Comparison of ENCODE assay signal across 8 cellular contexts in the genomic region with DNA sequence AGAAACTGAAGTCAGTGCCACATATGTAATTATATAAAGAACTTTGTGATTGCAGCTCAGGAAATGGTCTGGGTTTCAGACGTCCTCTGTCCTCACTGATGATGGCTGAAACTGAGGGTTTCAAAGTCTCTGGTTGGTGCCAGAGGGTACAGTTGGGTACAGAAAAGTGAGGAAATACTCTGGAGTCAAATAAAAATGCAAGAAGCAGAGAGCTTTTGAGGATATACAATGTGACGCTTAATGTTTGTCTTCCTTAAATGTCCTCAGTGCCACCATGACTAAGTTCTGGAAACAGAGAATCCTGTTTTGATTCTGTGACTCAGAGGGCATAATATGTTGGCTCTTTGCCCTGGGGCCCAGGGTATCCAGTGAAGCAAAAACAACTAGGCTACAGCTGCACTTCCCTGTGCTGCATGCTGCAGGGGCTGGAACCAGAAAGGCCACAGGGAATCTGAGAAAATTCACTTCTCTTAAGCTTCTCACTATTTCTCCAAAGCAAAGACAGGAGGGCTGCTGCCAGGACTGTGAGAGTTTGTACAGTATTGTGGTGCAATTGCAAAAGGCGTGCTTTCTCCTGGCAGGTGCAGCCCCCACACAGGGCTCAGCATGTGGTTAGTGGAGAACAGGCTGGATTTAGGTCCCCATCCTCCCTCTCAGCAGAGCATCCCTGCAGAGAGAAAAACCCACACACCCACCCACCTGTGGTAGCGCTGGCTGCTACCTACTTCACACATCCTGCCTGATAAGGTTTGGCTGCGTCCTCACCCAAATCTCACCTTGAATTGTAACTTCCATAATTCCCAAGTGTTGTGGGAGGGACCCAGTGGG.
A peak's percentile ranks its signal among the peaks of the same experiment; 100 is the strongest.
DNase-seq lines count a peak whose midpoint lies in the region; ATAC-seq and TF ChIP-seq lines count a peak whose summit lies in the region.

No MANE protein-coding gene starts in this region.

- no peak for TF ChIP-seq CTCF in CD14-positive monocyte (IDR thresholded peaks at IDR 0.05)
- no peak for TF ChIP-seq CTCF in brain microvascular endothelial cell (IDR thresholded peaks at IDR 0.05; ENCODE audit: low read depth, low read length, missing control alignments)
- no peak for TF ChIP-seq CTCF in lung (IDR thresholded peaks at IDR 0.05; ENCODE audit: control extremely low read depth, extremely low read depth)

- in situ Hi-C loops in brain microvascular endothelial cell (cut with HindIII; ENCODE audit: low pct_ligation_motif_present, low sequenced_read_pairs), result no loop called here

- peaks cover 29% of the 10 kb centered on the region for H3K4me1 Mint-ChIP-seq in CD14-positive monocyte

- peaks cover 1 to 5% (median 2%) of the 10 kb centered on the region in 3 donors for H3K27me3 Mint-ChIP-seq in CD14-positive monocyte (ENCODE audit: low read depth in 3 of 3)

- peak overlapping the region in 1 of 2 donors; percentile 69 for H3K4me3 Mint-ChIP-seq in CD14-positive monocyte

- H3K27me3 ChIP-seq in brain microvascular endothelial cell (replicated peaks), result no peaks in the 10 kb centered on the region
- H3K27me3 ChIP-seq in lung (ENCODE audit: control insufficient read depth, insufficient read depth), result no peaks in the 10 kb centered on the region

- no peaks in the 10 kb centered on the region for H3K9me3 ChIP-seq in lung (ENCODE audit: control insufficient read depth in 2 of 2, insufficient read depth in 1 of 2, low read length in 1 of 2)

- H3K9me3 Mint-ChIP-seq in CD14-positive monocyte, result peaks cover 0 to 9% (median 7%) of the 10 kb centered on the region in 7 donors

- WGBS in lung, 2 donors, result 57 to 64% methylated on average over 5 of the region's 5 CpGs

- peak; percentile 66 for ATAC-seq in lung (ENCODE audit: insufficient read depth, low FRiP score)
- no peak for ATAC-seq in HG03571 (IDR thresholded peaks at IDR 0.05; ENCODE audit: unreplicated experiment)
- no peak for ATAC-seq in HG03095 (IDR thresholded peaks at IDR 0.05; ENCODE audit: unreplicated experiment)

- no peaks in the 10 kb centered on the region for H3K36me3 ChIP-seq in brain microvascular endothelial cell (replicated peaks)
- no peaks in the 10 kb centered on the region for H3K36me3 ChIP-seq in lung (ENCODE audit: control insufficient read depth in 2 of 2, insufficient read depth in 2 of 2, low read length in 2 of 2)

- H3K4me1 ChIP-seq in lung (ENCODE audit: control insufficient read depth in 2 of 2, insufficient read depth in 2 of 2, low read length in 2 of 2), result peaks cover 4 to 7% of the 10 kb centered on the region in 2 donors

- peak; percentile 82 for DNase-seq in CD14-positive monocyte (ENCODE audit: low spot score)
- DNase-seq in brain microvascular endothelial cell, result peak; percentile 92
- peak; percentile 50 for DNase-seq in lung (ENCODE audit: low spot score)
- DNase-seq in NCI-H82 (lab: John Stamatoyannopoulos, UW), result no peak
- no peak for DNase-seq in activated CD4-positive, alpha-beta T cell treated with anti-CD3 and anti-CD28 coated beads for 1 hour

- intact Hi-C loops in CD14-positive monocyte (cut with micrococcal nuclease), result no loop called here

- H3K27ac ChIP-seq in brain microvascular endothelial cell (peak overlapping the region; percentile 89), lung (ENCODE audit: low read depth in 1 of 2, low read length in 1 of 2) (peak overlapping the region in 1 of 2 donors; percentile 41)

- TF ChIP-seq EP300 in Ishikawa (IDR thresholded peaks at IDR 0.05; ENCODE audit: borderline replicate concordance), result peak; percentile 73

- TF ChIP-seq RAD21 in Ishikawa (IDR thresholded peaks at IDR 0.05; ENCODE audit: low read depth), result peak; percentile 16; the same call in 1 of the 2 replicates

- H3K36me3 Mint-ChIP-seq in CD14-positive monocyte, result peaks cover 0 to 1% of the 10 kb centered on the region in 2 donors

- H3K27ac Mint-ChIP-seq in CD14-positive monocyte, result peak overlapping the region in 6 of 7 donors; percentile 64 to 99 (median 98)

- peak overlapping the region; percentile 20 for H3K4me3 ChIP-seq in brain microvascular endothelial cell (ENCODE audit: low read depth, low read length)
- no peak overlapping the region for H3K4me3 ChIP-seq in lung

TF ChIP-seq in Ishikawa, 13 proteins besides CTCF, POLR2A, EP300 and RAD21:
- TF ChIP-seq NFIC (IDR thresholded peaks at IDR 0.05) (peak; percentile 94), YY1 (IDR thresholded peaks at IDR 0.05; ENCODE audit: low read depth) (peak; percentile 36; the same call in 1 of the 2 replicates), ZBTB7A (IDR thresholded peaks at IDR 0.05; ENCODE audit: low read depth) (no peak), CREB1 (IDR thresholded peaks at IDR 0.05; ENCODE audit: low read depth) (no peak), FOXM1 (IDR thresholded peaks at IDR 0.05; ENCODE audit: borderline replicate concordance, low read depth) (no peak), CEBPB (IDR thresholded peaks at IDR 0.05) (no peak), EGR1 (IDR thresholded peaks at IDR 0.05) (no peak), TAF1 (IDR thresholded peaks at IDR 0.05; ENCODE audit: low read depth) (no peak), TCF12 (IDR thresholded peaks at IDR 0.05; ENCODE audit: low read depth) (peak; percentile 87), TEAD4 (IDR thresholded peaks at IDR 0.05) (peak; percentile 71)
- TF ChIP-seq, protein P1, sequence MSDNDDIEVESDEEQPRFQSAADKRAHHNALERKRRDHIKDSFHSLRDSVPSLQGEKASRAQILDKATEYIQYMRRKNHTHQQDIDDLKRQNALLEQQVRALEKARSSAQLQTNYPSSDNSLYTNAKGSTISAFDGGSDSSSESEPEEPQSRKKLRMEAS (IDR thresholded peaks at IDR 0.05), result peak; percentile 26; the same call in 1 of the 2 replicates
- TF ChIP-seq, protein P2, sequence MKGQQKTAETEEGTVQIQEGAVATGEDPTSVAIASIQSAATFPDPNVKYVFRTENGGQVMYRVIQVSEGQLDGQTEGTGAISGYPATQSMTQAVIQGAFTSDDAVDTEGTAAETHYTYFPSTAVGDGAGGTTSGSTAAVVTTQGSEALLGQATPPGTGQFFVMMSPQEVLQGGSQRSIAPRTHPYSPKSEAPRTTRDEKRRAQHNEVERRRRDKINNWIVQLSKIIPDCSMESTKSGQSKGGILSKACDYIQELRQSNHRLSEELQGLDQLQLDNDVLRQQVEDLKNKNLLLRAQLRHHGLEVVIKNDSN (IDR thresholded peaks at IDR 0.05), result no peak
- TF ChIP-seq, protein P3, sequence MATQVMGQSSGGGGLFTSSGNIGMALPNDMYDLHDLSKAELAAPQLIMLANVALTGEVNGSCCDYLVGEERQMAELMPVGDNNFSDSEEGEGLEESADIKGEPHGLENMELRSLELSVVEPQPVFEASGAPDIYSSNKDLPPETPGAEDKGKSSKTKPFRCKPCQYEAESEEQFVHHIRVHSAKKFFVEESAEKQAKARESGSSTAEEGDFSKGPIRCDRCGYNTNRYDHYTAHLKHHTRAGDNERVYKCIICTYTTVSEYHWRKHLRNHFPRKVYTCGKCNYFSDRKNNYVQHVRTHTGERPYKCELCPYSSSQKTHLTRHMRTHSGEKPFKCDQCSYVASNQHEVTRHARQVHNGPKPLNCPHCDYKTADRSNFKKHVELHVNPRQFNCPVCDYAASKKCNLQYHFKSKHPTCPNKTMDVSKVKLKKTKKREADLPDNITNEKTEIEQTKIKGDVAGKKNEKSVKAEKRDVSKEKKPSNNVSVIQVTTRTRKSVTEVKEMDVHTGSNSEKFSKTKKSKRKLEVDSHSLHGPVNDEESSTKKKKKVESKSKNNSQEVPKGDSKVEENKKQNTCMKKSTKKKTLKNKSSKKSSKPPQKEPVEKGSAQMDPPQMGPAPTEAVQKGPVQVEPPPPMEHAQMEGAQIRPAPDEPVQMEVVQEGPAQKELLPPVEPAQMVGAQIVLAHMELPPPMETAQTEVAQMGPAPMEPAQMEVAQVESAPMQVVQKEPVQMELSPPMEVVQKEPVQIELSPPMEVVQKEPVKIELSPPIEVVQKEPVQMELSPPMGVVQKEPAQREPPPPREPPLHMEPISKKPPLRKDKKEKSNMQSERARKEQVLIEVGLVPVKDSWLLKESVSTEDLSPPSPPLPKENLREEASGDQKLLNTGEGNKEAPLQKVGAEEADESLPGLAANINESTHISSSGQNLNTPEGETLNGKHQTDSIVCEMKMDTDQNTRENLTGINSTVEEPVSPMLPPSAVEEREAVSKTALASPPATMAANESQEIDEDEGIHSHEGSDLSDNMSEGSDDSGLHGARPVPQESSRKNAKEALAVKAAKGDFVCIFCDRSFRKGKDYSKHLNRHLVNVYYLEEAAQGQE (IDR thresholded peaks at IDR 0.05; ENCODE audit: low read depth), result no peak

Comparison
In these comparisons a context has a peak if more than half of its experiments do, and no peak if none do; other contexts are left out.
1. DNase-seq: peak in CD14-positive monocyte (single experiment), brain microvascular endothelial cell (single experiment) and lung (single experiment); none in NCI-H82 (single experiment) and activated CD4-positive, alpha-beta T cell treated with anti-CD3 and anti-CD28 coated beads for 1 hour (single experiment).